In genomic region chr4:13461511-13461910, GRCh38 we compare ENCODE assay signal across 34 cellular contexts.
"Had no signal": no experiment of that assay in that cellular context is flagged by ENCODE, and none has a peak within 500 bp of the region (broad histone marks: within the 10 kb centered on the region; RNA-seq: fewer than 3 reads in every experiment).

No MANE protein-coding gene starts in this region.

- H3K4me3 ChIP-seq: body of pancreas, breast epithelium, PC-9 had no signal

- H3K4me1 ChIP-seq: body of pancreas, breast epithelium had no signal

- H3K27me3 ChIP-seq: body of pancreas, breast epithelium had no signal

- H2AFZ ChIP-seq: PC-9 had no signal

- H3K4me3 Mint-ChIP-seq: activated CD4-positive, alpha-beta memory T cell treated with anti-CD3 and anti-CD28 coated beads, Interleukin-2, amount 10 ng/mL, durations not matched to agents 7 days and 5 days; activated CD8-positive, alpha-beta memory T cell treated with anti-CD3 and anti-CD28 coated beads, Interleukin-2, amount 10 ng/mL, durations not matched to agents 7 days and 5 days; activated naive CD4-positive, alpha-beta T cell treated with anti-CD3 and anti-CD28 coated beads, Interleukin-2, amount 10 ng/mL, durations not matched to agents 7 days and 5 days; activated naive CD8-positive, alpha-beta T cell; activated naive CD8-positive, alpha-beta T cell treated with anti-CD3 and anti-CD28 coated beads, Interleukin-2, amount 50 U/mL, for 24 hours had no signal

- H3K9me3 Mint-ChIP-seq: activated naive CD4-positive, alpha-beta T cell treated with anti-CD3 and anti-CD28 coated beads, Interleukin-2, amount 10 ng/mL, durations not matched to agents 7 days and 5 days had no signal

- H3K36me3 ChIP-seq: breast epithelium, WERI-Rb-1 had no signal

- H3K9ac ChIP-seq: KMS-11 had no signal

- DNase-seq: activated CD4-positive, alpha-beta memory T cell treated with anti-CD3 and anti-CD28 coated beads, Interleukin-2, amount 10 ng/mL, durations not matched to agents 7 days and 5 days; activated CD4-positive, alpha-beta T cell treated with anti-CD3 and anti-CD28 coated beads for 1 hour; activated CD4-positive, alpha-beta T cell treated with anti-CD3 and anti-CD28 coated beads for 48 hours; activated CD4-positive, CD25-positive, alpha-beta regulatory T cell; activated CD8-positive, alpha-beta memory T cell treated with anti-CD3 and anti-CD28 coated beads for 24 hours; activated CD8-positive, alpha-beta memory T cell treated with anti-CD3 and anti-CD28 coated beads, Interleukin-2, amount 10 ng/mL, durations not matched to agents 7 days and 5 days; activated CD8-positive, alpha-beta memory T cell treated with anti-CD3 and anti-CD28 coated beads, Interleukin-2, amount 50 U/mL, for 48 hours; activated effector memory CD4-positive, alpha-beta T cell treated with Interleukin-2 at 50 U/mL for 16 hours; activated naive CD4-positive, alpha-beta T cell treated with anti-CD3 and anti-CD28 coated beads, Interleukin-2, amount 10 ng/mL, durations not matched to agents 7 days and 5 days; activated naive CD8-positive, alpha-beta T cell treated with anti-CD3 and anti-CD28 coated beads, Interleukin-2, amount 50 U/mL, for 24 hours; activated T-cell treated with anti-CD3 and anti-CD28 coated beads, Interleukin-2, amount 50 U/mL, for 48 hours; amniotic stem cell; aorta; body of pancreas; MM.1S; NCI-H1092; NCI-H1436 treated with DMSO at 0.1 percent for 48 hours; NCI-H1694 treated with DMSO at 0.1 percent for 48 hours; NCI-H2029; NCI-H345; NCI-H524 treated with DMSO at 0.1 percent for 48 hours; NK-92 treated with Interleukin-12 subunit alpha and Interleukin-12 subunit beta, amount 100 ng/mL, for 24 hours; PC-9; SIG-M5; SW 1271; T-helper 1 cell; T-helper 2 cell; T-helper 9 cell; WERI-Rb-1 had no signal

- H3K9me3 ChIP-seq: body of pancreas, breast epithelium had no signal

- H3K27ac ChIP-seq: body of pancreas, breast epithelium, KMS-11, PC-9, RWPE1, WERI-Rb-1 had no signal

- H3K4me2 ChIP-seq: KMS-11, PC-9 had no signal

- ATAC-seq: activated CD8-positive, alpha-beta memory T cell treated with anti-CD3 and anti-CD28 coated beads, Interleukin-2, amount 10 ng/mL, durations not matched to agents 7 days and 5 days; activated naive CD8-positive, alpha-beta T cell treated with anti-CD3 and anti-CD28 coated beads, Interleukin-2, amount 50 U/mL, for 24 hours; body of pancreas; Right ventricle myocardium inferior had no signal

- H3K4me1 Mint-ChIP-seq: activated naive CD4-positive, alpha-beta T cell treated with anti-CD3 and anti-CD28 coated beads, Interleukin-2, amount 10 ng/mL, durations not matched to agents 7 days and 5 days had no signal

- H3K27me3 Mint-ChIP-seq: activated CD4-positive, alpha-beta memory T cell treated with anti-CD3 and anti-CD28 coated beads, Interleukin-2, amount 10 ng/mL, durations not matched to agents 7 days and 5 days; activated CD8-positive, alpha-beta memory T cell treated with anti-CD3 and anti-CD28 coated beads, Interleukin-2, amount 10 ng/mL, durations not matched to agents 7 days and 5 days; activated naive CD4-positive, alpha-beta T cell treated with anti-CD3 and anti-CD28 coated beads, Interleukin-2, amount 10 ng/mL, durations not matched to agents 7 days and 5 days; activated naive CD8-positive, alpha-beta T cell; activated naive CD8-positive, alpha-beta T cell treated with anti-CD3 and anti-CD28 coated beads, Interleukin-2, amount 50 U/mL, for 24 hours had no signal

- H3K27ac Mint-ChIP-seq: activated CD4-positive, alpha-beta memory T cell treated with anti-CD3 and anti-CD28 coated beads, Interleukin-2, amount 10 ng/mL, durations not matched to agents 7 days and 5 days; activated CD8-positive, alpha-beta memory T cell treated with anti-CD3 and anti-CD28 coated beads, Interleukin-2, amount 10 ng/mL, durations not matched to agents 7 days and 5 days; activated naive CD4-positive, alpha-beta T cell treated with anti-CD3 and anti-CD28 coated beads, Interleukin-2, amount 10 ng/mL, durations not matched to agents 7 days and 5 days; activated naive CD8-positive, alpha-beta T cell; activated naive CD8-positive, alpha-beta T cell treated with anti-CD3 and anti-CD28 coated beads, Interleukin-2, amount 50 U/mL, for 24 hours had no signal
